ENCODE assay signal across 1 cellular context in genomic region chr19:3693030-3693925, GRCh38.
A peak's percentile ranks its signal among the peaks of the same experiment; 100 is the strongest.
TF ChIP-seq lines count a peak whose summit lies in the region.

No MANE protein-coding gene starts in this region.

TF ChIP-seq in K562, 482 proteins besides CTCF, POLR2A, EP300 and RAD21:
- TF ChIP-seq POLR2B (IDR thresholded peaks at IDR 0.05; ENCODE audit: low read depth, partially characterized antibody) (no peak), RBFOX2 (IDR thresholded peaks at IDR 0.05; ENCODE audit: low read depth, low read length) (0 out of 2 replicates have a peak, but pooled peaks have one; percentile 18), POLR2G (IDR thresholded peaks at IDR 0.05; ENCODE audit: low read depth, low read length) (peak; percentile 36; the same call in 1 of the 2 replicates), MEIS2 (IDR thresholded peaks at IDR 0.05; ENCODE audit: partially characterized antibody) (no peak), BCLAF1 (IDR thresholded peaks at IDR 0.05; ENCODE audit: borderline replicate concordance in 1 of 2, control insufficient read depth in 1 of 2, low read depth in 2 of 2, low read length in 1 of 2) (no peak)
TF ChIP-seq in K562: peak in this region for 2.
